ENCODE assay signal across 1 cellular context in the genomic region with DNA sequence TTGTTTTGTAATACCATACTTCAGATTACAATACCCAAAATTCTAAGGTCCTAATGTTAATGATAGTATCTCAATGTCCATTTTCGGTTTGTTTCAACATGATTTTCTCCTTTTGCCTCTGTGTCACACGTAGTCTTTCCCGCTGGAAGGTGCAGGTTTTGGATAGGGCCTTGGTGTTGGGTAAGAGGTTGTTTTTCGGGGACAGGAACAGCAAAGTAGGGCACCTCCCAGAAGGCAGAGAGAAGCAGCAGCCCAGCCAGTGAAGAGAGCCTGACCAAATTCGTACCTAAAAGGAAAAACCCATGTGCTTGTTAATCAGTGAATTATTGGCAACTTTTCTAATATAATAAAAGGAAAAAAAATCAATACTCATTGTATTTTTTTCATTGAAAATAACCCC.
A peak's percentile ranks its signal among the peaks of the same experiment; 100 is the strongest.
TF ChIP-seq lines count a peak whose summit lies in the region.

No MANE protein-coding gene starts in this region.

TF ChIP-seq in liver, 16 proteins besides CTCF, POLR2A, EP300 and RAD21 (continued from another document):
- TF ChIP-seq, protein P1, sequence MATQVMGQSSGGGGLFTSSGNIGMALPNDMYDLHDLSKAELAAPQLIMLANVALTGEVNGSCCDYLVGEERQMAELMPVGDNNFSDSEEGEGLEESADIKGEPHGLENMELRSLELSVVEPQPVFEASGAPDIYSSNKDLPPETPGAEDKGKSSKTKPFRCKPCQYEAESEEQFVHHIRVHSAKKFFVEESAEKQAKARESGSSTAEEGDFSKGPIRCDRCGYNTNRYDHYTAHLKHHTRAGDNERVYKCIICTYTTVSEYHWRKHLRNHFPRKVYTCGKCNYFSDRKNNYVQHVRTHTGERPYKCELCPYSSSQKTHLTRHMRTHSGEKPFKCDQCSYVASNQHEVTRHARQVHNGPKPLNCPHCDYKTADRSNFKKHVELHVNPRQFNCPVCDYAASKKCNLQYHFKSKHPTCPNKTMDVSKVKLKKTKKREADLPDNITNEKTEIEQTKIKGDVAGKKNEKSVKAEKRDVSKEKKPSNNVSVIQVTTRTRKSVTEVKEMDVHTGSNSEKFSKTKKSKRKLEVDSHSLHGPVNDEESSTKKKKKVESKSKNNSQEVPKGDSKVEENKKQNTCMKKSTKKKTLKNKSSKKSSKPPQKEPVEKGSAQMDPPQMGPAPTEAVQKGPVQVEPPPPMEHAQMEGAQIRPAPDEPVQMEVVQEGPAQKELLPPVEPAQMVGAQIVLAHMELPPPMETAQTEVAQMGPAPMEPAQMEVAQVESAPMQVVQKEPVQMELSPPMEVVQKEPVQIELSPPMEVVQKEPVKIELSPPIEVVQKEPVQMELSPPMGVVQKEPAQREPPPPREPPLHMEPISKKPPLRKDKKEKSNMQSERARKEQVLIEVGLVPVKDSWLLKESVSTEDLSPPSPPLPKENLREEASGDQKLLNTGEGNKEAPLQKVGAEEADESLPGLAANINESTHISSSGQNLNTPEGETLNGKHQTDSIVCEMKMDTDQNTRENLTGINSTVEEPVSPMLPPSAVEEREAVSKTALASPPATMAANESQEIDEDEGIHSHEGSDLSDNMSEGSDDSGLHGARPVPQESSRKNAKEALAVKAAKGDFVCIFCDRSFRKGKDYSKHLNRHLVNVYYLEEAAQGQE (IDR thresholded peaks at IDR 0.05), result peak; percentile 42
